ENCODE assay signal across 22 cellular contexts in genomic region chr9:120337131-120337530, GRCh38.
DNase-seq lines count a peak whose midpoint lies in the region; ATAC-seq and TF ChIP-seq lines count a peak whose summit lies in the region.
"Had no signal": no experiment of that assay in that cellular context is flagged by ENCODE, and none has a peak within 500 bp of the region (broad histone marks: within the 10 kb centered on the region; RNA-seq: fewer than 3 reads in every experiment).

No MANE protein-coding gene starts in this region.

- H3K36me3 ChIP-seq in right atrium auricular region: no peaks in the 10 kb centered on the region
- no peaks in the 10 kb centered on the region for H3K36me3 ChIP-seq in esophagus muscularis mucosa
- no peaks in the 10 kb centered on the region for H3K36me3 ChIP-seq in neural progenitor cell
- H3K36me3 ChIP-seq in GM23338 (ENCODE audit: insufficient read depth): no peaks in the 10 kb centered on the region
- H3K36me3 ChIP-seq: BE2C, BLaER1 had no signal

- H3K36me3 Mint-ChIP-seq in neural progenitor cell: no peaks in the 10 kb centered on the region
- no peaks in the 10 kb centered on the region for H3K36me3 Mint-ChIP-seq in GM23338 (ENCODE audit: low read depth)
- H3K36me3 Mint-ChIP-seq: CD14-positive monocyte; CD4-positive, alpha-beta memory T cell; CD4-positive, CD25-positive, alpha-beta regulatory T cell; CD8-positive, alpha-beta memory T cell had no signal

- H2AFZ ChIP-seq in neural progenitor cell (replicated peaks) (no peak overlapping the region), GM23338 (no peak overlapping the region)

- H3F3A ChIP-seq in neural progenitor cell (ENCODE audit: low read depth) (no peaks in the 10 kb centered on the region), GM23338 (replicated peaks; ENCODE audit: low read depth) (no peaks in the 10 kb centered on the region)

- H3K4me1 Mint-ChIP-seq in neural progenitor cell: no peaks in the 10 kb centered on the region
- H3K4me1 Mint-ChIP-seq in GM23338: no peaks in the 10 kb centered on the region
- H3K4me1 Mint-ChIP-seq: CD14-positive monocyte; CD4-positive, alpha-beta memory T cell; CD4-positive, CD25-positive, alpha-beta regulatory T cell; CD8-positive, alpha-beta memory T cell had no signal

- H4K20me1 ChIP-seq in neural progenitor cell (ENCODE audit: low read depth): no peaks in the 10 kb centered on the region
- H4K20me1 ChIP-seq in GM23338 (replicated peaks; ENCODE audit: insufficient read depth): no peaks in the 10 kb centered on the region
- H4K20me1 ChIP-seq: BLaER1 had no signal

- H3K4me3 Mint-ChIP-seq in neural progenitor cell (no peak overlapping the region), GM23338 (no peak overlapping the region)
- H3K4me3 Mint-ChIP-seq: CD14-positive monocyte; CD4-positive, alpha-beta memory T cell; CD4-positive, CD25-positive, alpha-beta regulatory T cell; CD8-positive, alpha-beta memory T cell had no signal

- H3K4me3 ChIP-seq in right atrium auricular region (no peak overlapping the region), esophagus muscularis mucosa (no peak overlapping the region), neural progenitor cell (no peak overlapping the region), GM23338 (no peak overlapping the region)
- H3K4me3 ChIP-seq: BLaER1, GM12878 had no signal

- intact Hi-C loops in Right ventricle myocardium superior (cut with DNase I): no loop called here
- intact Hi-C loops in esophagus muscularis mucosa (cut with DNase I): no loop called here

- H3K4me2 ChIP-seq in neural progenitor cell (no peak overlapping the region), GM23338 (no peak overlapping the region)
- H3K4me2 ChIP-seq: BLaER1 had no signal

- H3K27ac Mint-ChIP-seq in neural progenitor cell (peak overlapping the region; percentile 34), GM23338 (no peak overlapping the region)
- H3K27ac Mint-ChIP-seq: CD14-positive monocyte; CD4-positive, alpha-beta memory T cell; CD4-positive, CD25-positive, alpha-beta regulatory T cell had no signal

- no peaks in the 10 kb centered on the region for H3K9me3 ChIP-seq in right atrium auricular region
- H3K9me3 ChIP-seq in esophagus muscularis mucosa: no peaks in the 10 kb centered on the region
- no peaks in the 10 kb centered on the region for H3K9me3 ChIP-seq in neural progenitor cell (ENCODE audit: low read depth)
- H3K9me3 ChIP-seq: BE2C, BLaER1 had no signal

- H3K27me3 Mint-ChIP-seq in neural progenitor cell (ENCODE audit: insufficient read depth, low read depth) (peaks cover 3% of the 10 kb centered on the region), GM23338 (ENCODE audit: insufficient read depth, low read depth, poor library complexity) (peaks cover 3% of the 10 kb centered on the region)

- H3K27ac ChIP-seq in right atrium auricular region (no peak overlapping the region), esophagus muscularis mucosa (replicated peaks in 1 of 4) (no peak overlapping the region), neural progenitor cell (no peak overlapping the region), GM23338 (ENCODE audit: low read depth) (no peak overlapping the region)
- H3K27ac ChIP-seq: BLaER1 had no signal

- ATAC-seq in Right ventricle myocardium superior (ENCODE audit: poor library complexity) (no peak), GM23338 (no peak)
- ATAC-seq: GM12878 had no signal

- WGBS in esophagus muscularis mucosa: 79% methylated on average over 4 of the region's 4 CpGs

- no peak for TF ChIP-seq EP300 in esophagus muscularis mucosa (IDR thresholded peaks at IDR 0.05)

- H3K9ac ChIP-seq in neural progenitor cell: no peak overlapping the region
- H3K9ac ChIP-seq: BLaER1 had no signal

- DNase-seq in right atrium auricular region (ENCODE audit: low spot score): peak; percentile 49
- DNase-seq in Right ventricle myocardium superior: no peak
- peak; percentile 89 for DNase-seq in esophagus muscularis mucosa (ENCODE audit: extremely low spot score)
- DNase-seq in neural progenitor cell (ENCODE audit: low spot score): no peak
- DNase-seq in GM23338 (ENCODE audit: low spot score): no peak
- no peak for DNase-seq in kidney tubule cell (ENCODE audit: low spot score)
- DNase-seq: 8988T; ACHN; BE2C; C1 segment of cervical spinal cord; CD4-positive, alpha-beta memory T cell; CD4-positive, CD25-positive, alpha-beta regulatory T cell; CD8-positive, alpha-beta memory T cell; DMS 273 treated with DMSO at 0.1 percent for 48 hours; DMS53; DMS79; DND-41; EL; GDM1 had no signal

- H3K79me2 ChIP-seq in neural progenitor cell (ENCODE audit: low read depth) (no peaks in the 10 kb centered on the region), GM23338 (replicated peaks; ENCODE audit: insufficient read depth) (no peaks in the 10 kb centered on the region)

- no peak for TF ChIP-seq CTCF in right atrium auricular region (IDR thresholded peaks at IDR 0.05)
- no peak for TF ChIP-seq CTCF in esophagus muscularis mucosa (IDR thresholded peaks at IDR 0.05)
- no peak for TF ChIP-seq CTCF in neural progenitor cell (IDR thresholded peaks at IDR 0.05)
- no peak for TF ChIP-seq CTCF in GM23338 (conservative IDR thresholded peaks at IDR 0.05; ENCODE audit: low read depth in 2 of 2)

- no peaks in the 10 kb centered on the region for H3K9me2 ChIP-seq in GM23338 (ENCODE audit: insufficient read depth)

- TF ChIP-seq POLR2A in esophagus muscularis mucosa (IDR thresholded peaks at IDR 0.05; ENCODE audit: low read depth): no peak

- H3K4me1 ChIP-seq in right atrium auricular region (no peaks in the 10 kb centered on the region), esophagus muscularis mucosa (no peaks in the 10 kb centered on the region), neural progenitor cell (peaks cover 13% of the 10 kb centered on the region), GM23338 (ENCODE audit: insufficient read depth) (no peaks in the 10 kb centered on the region)
- H3K4me1 ChIP-seq: BE2C, BLaER1 had no signal

- no peaks in the 10 kb centered on the region for H3K27me3 ChIP-seq in right atrium auricular region
- H3K27me3 ChIP-seq in esophagus muscularis mucosa: no peaks in the 10 kb centered on the region
- H3K27me3 ChIP-seq in neural progenitor cell: no peaks in the 10 kb centered on the region
- no peaks in the 10 kb centered on the region for H3K27me3 ChIP-seq in GM23338 (ENCODE audit: insufficient read depth)
- H3K27me3 ChIP-seq: BE2C, BLaER1 had no signal

- H3K9me3 Mint-ChIP-seq in neural progenitor cell: no peaks in the 10 kb centered on the region
- H3K9me3 Mint-ChIP-seq in GM23338: no peaks in the 10 kb centered on the region; the same call in 2 of the 3 replicates
- H3K9me3 Mint-ChIP-seq: CD14-positive monocyte; CD4-positive, alpha-beta memory T cell; CD8-positive, alpha-beta memory T cell had no signal

TF ChIP-seq in GM23338, 12 proteins besides CTCF, POLR2A, EP300 and RAD21:
- TF ChIP-seq EZH2 (IDR thresholded peaks at IDR 0.05; ENCODE audit: low read depth, unreplicated experiment): no peak
- no peak for TF ChIP-seq ZNF114 (CRISPR knock-in tag; IDR thresholded peaks at IDR 0.05)
TF ChIP-seq in GM23338: peak in this region for 0.

Comparison
In these comparisons a context has a peak if more than half of its experiments do, and no peak if none do; other contexts are left out.
1. DNase-seq: peak in right atrium auricular region (single experiment) and esophagus muscularis mucosa (single experiment); none in Right ventricle myocardium superior (single experiment), neural progenitor cell (single experiment), GM23338 (single experiment) and kidney tubule cell (single experiment).